Comparison of ENCODE assay signal across 1 cellular context in genomic region chr2:46936566-46936965, GRCh38.
TF ChIP-seq lines count a peak whose summit lies in the region.

No MANE protein-coding gene starts in this region.

TF ChIP-seq in IMR-90, 13 proteins besides CTCF, POLR2A, EP300 and RAD21:
- TF ChIP-seq MXI1 (IDR thresholded peaks at IDR 0.05; ENCODE audit: borderline replicate concordance, low read depth, low read length): no peak
- TF ChIP-seq ELK1 (IDR thresholded peaks at IDR 0.05; ENCODE audit: borderline replicate concordance, low read depth, low read length): no peak
- TF ChIP-seq MAFK (IDR thresholded peaks at IDR 0.05; ENCODE audit: low read depth, low read length): no peak
- TF ChIP-seq SMC3 (IDR thresholded peaks at IDR 0.05; ENCODE audit: low read depth, low read length): no peak
- TF ChIP-seq CEBPB (IDR thresholded peaks at IDR 0.05; ENCODE audit: low read depth, low read length): no peak
- no peak for TF ChIP-seq MAZ (IDR thresholded peaks at IDR 0.05; ENCODE audit: borderline replicate concordance, low read depth, low read length)
